Comparison of ENCODE assay signal across 18 cellular contexts in the genomic region with DNA sequence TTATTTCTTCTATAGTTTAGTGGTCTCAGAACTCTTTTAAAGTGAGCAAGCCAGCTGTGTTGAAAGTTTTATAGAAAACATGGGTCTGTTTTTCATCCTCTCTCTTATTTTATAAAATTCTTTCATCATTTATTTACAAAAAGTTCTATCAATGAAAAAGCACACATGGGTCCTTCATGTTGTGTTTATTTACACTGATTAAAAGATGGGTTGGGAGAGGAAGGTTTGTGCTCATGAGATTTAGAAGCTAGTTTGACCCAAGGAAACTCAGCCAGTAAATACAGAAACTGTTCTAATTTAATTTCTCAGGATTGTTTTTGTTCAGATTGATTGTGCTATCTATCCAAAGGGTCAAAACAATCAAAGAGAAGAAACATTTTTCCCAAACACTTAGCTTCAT.
DNase-seq lines count a peak whose midpoint lies in the region; TF ChIP-seq lines count a peak whose summit lies in the region.
"Had no signal": no experiment of that assay in that cellular context is flagged by ENCODE, and none has a peak within 500 bp of the region (broad histone marks: within the 10 kb centered on the region; RNA-seq: fewer than 3 reads in every experiment).

No MANE protein-coding gene starts in this region.

- H3K4me2 ChIP-seq in smooth muscle cell: no peak overlapping the region
- H3K4me2 ChIP-seq in neuronal stem cell (ENCODE audit: insufficient read depth, low read length, poor library complexity, severe bottlenecking): no peak overlapping the region
- H3K4me2 ChIP-seq: BLaER1 had no signal

- H2AK5ac ChIP-seq in neuronal stem cell (ENCODE audit: low read depth, low read length): no peak overlapping the region

- H2BK15ac ChIP-seq in neuronal stem cell (ENCODE audit: low read length): no peak overlapping the region

- H3K4me1 ChIP-seq in adipocyte (ENCODE audit: control insufficient read depth, insufficient read depth, low read length) (peaks cover 50% of the 10 kb centered on the region), smooth muscle cell (ENCODE audit: low read depth) (no peaks in the 10 kb centered on the region), uterus (peaks cover 7 to 24% of the 10 kb centered on the region in 2 donors), neuronal stem cell (ENCODE audit: control insufficient read depth in 2 of 2, insufficient read depth in 1 of 2, low read depth in 1 of 2, low read length in 2 of 2) (no peaks in the 10 kb centered on the region)
- H3K4me1 ChIP-seq: BLaER1, Caco-2 had no signal

- no peak overlapping the region for H3K4ac ChIP-seq in neuronal stem cell (ENCODE audit: low read length)

- H3K36me3 ChIP-seq in adipocyte (ENCODE audit: control insufficient read depth, insufficient read depth, low read length, severe bottlenecking) (no peaks in the 10 kb centered on the region), smooth muscle cell (ENCODE audit: low read depth) (no peaks in the 10 kb centered on the region), uterus (no peaks in the 10 kb centered on the region), neuronal stem cell (replicated peaks in 1 of 2; ENCODE audit: control insufficient read depth in 2 of 2, insufficient read depth in 2 of 2, low read length in 2 of 2) (peaks cover 2 to 34% of the 10 kb centered on the region in 2 donors)
- H3K36me3 ChIP-seq: BLaER1 had no signal

- no peaks in the 10 kb centered on the region for H3K79me2 ChIP-seq in smooth muscle cell (ENCODE audit: low read depth)

- no peak overlapping the region for H3K14ac ChIP-seq in neuronal stem cell (ENCODE audit: low read length)

- H3K23ac ChIP-seq in neuronal stem cell (ENCODE audit: low read depth, low read length, poor library complexity): no peak overlapping the region

- no peak overlapping the region for H4K91ac ChIP-seq in neuronal stem cell (ENCODE audit: low read depth, low read length, poor library complexity)

- H3K79me1 ChIP-seq in neuronal stem cell (ENCODE audit: low read depth, low read length): no peaks in the 10 kb centered on the region

- no peak for TF ChIP-seq POLR2A in uterus (IDR thresholded peaks at IDR 0.05)

- no peak overlapping the region for H4K8ac ChIP-seq in neuronal stem cell (ENCODE audit: low read depth, low read length)

- H3K9ac ChIP-seq in adipocyte (ENCODE audit: low read length) (no peak overlapping the region), smooth muscle cell (ENCODE audit: low read depth) (no peak overlapping the region), neuronal stem cell (ENCODE audit: low read depth, low read length, poor library complexity) (no peak overlapping the region)
- H3K9ac ChIP-seq: BLaER1, GM23248 had no signal

- peak overlapping the region; percentile 15 for H2AFZ ChIP-seq in smooth muscle cell (ENCODE audit: low read depth)
- no peak overlapping the region for H2AFZ ChIP-seq in neuronal stem cell (ENCODE audit: low read length)
- H2AFZ ChIP-seq: GM23248 had no signal

- peak; percentile 49 for DNase-seq in adipocyte (ENCODE audit: low read depth)
- peak; percentile 53 for DNase-seq in fibroblast of villous mesenchyme (ENCODE audit: low read depth)
- no peak for DNase-seq in smooth muscle cell (lab: John Stamatoyannopoulos, UW; ENCODE audit: unreplicated experiment)
- no peak for DNase-seq in uterus
- DNase-seq in NCI-H2227 treated with DMSO at 0.1 percent for 48 hours (lab: John Stamatoyannopoulos, UW): no peak
- no peak for DNase-seq in GM19238 (ENCODE audit: insufficient read length, low spot score)
- no peak for DNase-seq in neuronal stem cell (ENCODE audit: low spot score)
- DNase-seq in activated CD8-positive, alpha-beta memory T cell treated with anti-CD3 and anti-CD28 coated beads, Interleukin-2, amount 50 U/mL, for 48 hours: no peak
- DNase-seq: Caco-2; CD4-positive, CD25-positive, alpha-beta regulatory T cell; CD8-positive, alpha-beta T cell; DMS153; DND-41; GM23248; H7; HCEC 1CT had no signal

- intact Hi-C loops in uterus (cut with DNase I; ENCODE audit: low total_unique reads): no loop called here

- H2BK12ac ChIP-seq in neuronal stem cell (ENCODE audit: low read length): no peak overlapping the region

- H3K9me3 ChIP-seq in adipocyte (ENCODE audit: control insufficient read depth, low read length) (no peaks in the 10 kb centered on the region), smooth muscle cell (replicated peaks; ENCODE audit: low read depth) (no peaks in the 10 kb centered on the region), uterus (no peaks in the 10 kb centered on the region), neuronal stem cell (replicated peaks in 1 of 2; ENCODE audit: control insufficient read depth in 2 of 2, insufficient read depth in 1 of 2, low read depth in 1 of 2, low read length in 2 of 2) (no peaks in the 10 kb centered on the region)
- H3K9me3 ChIP-seq: BLaER1, Caco-2 had no signal

- H3F3A ChIP-seq in smooth muscle cell (ENCODE audit: low read depth): peaks cover 7% of the 10 kb centered on the region

- H3K27ac ChIP-seq in smooth muscle cell (ENCODE audit: low read depth): peak overlapping the region; percentile 17
- peak overlapping the region; percentile 90 to 96 for H3K27ac ChIP-seq in uterus
- no peak overlapping the region for H3K27ac ChIP-seq in neuronal stem cell (replicated peaks; ENCODE audit: low read length)
- H3K27ac ChIP-seq: BLaER1, C4-2B, GM23248 had no signal

- no peak overlapping the region for H2BK120ac ChIP-seq in neuronal stem cell (ENCODE audit: low read depth, low read length)

- H3K18ac ChIP-seq in neuronal stem cell (ENCODE audit: low read length): no peak overlapping the region

- H3K27me3 ChIP-seq in adipocyte (replicated peaks; ENCODE audit: control insufficient read depth, insufficient read depth, low read length): no peaks in the 10 kb centered on the region
- no peaks in the 10 kb centered on the region for H3K27me3 ChIP-seq in smooth muscle cell (ENCODE audit: low read depth)
- no peaks in the 10 kb centered on the region for H3K27me3 ChIP-seq in uterus
- no peaks in the 10 kb centered on the region for H3K27me3 ChIP-seq in neuronal stem cell (ENCODE audit: control insufficient read depth in 3 of 3, insufficient read depth in 3 of 3, low read depth in 1 of 3, low read length in 3 of 3)
- H3K27me3 ChIP-seq: BLaER1 had no signal

- no peak overlapping the region for H3K4me3 ChIP-seq in adipocyte (ENCODE audit: low read length)
- H3K4me3 ChIP-seq in fibroblast of villous mesenchyme (ENCODE audit: low read depth, low read length): no peak overlapping the region
- no peak overlapping the region for H3K4me3 ChIP-seq in smooth muscle cell
- H3K4me3 ChIP-seq in uterus: no peak overlapping the region
- H3K4me3 ChIP-seq in neuronal stem cell (ENCODE audit: low read length in 2 of 2): no peak overlapping the region
- H3K4me3 ChIP-seq: BLaER1, GM23248 had no signal

- TF ChIP-seq CTCF in fibroblast of villous mesenchyme (IDR thresholded peaks at IDR 0.05; ENCODE audit: insufficient read depth, low read depth, low read length) (no peak), smooth muscle cell (IDR thresholded peaks at IDR 0.05; ENCODE audit: borderline replicate concordance, insufficient read depth, poor library complexity, severe bottlenecking) (no peak), uterus (IDR thresholded peaks at IDR 0.05) (no peak)

- H4K20me1 ChIP-seq in smooth muscle cell (ENCODE audit: low read depth): no peaks in the 10 kb centered on the region
- H4K20me1 ChIP-seq: BLaER1 had no signal

- no peak overlapping the region for H2BK5ac ChIP-seq in neuronal stem cell (ENCODE audit: low read length)

Comparison
In these comparisons a context has a peak if more than half of its experiments do, and no peak if none do; other contexts are left out.
1. DNase-seq: peak in adipocyte (single experiment) and fibroblast of villous mesenchyme (single experiment); none in smooth muscle cell (single experiment), uterus (0 of 2), NCI-H2227 treated with DMSO at 0.1 percent for 48 hours (single experiment), GM19238 (single experiment), neuronal stem cell (single experiment) and activated CD8-positive, alpha-beta memory T cell treated with anti-CD3 and anti-CD28 coated beads, Interleukin-2, amount 50 U/mL, for 48 hours (single experiment).